In the genomic region with DNA sequence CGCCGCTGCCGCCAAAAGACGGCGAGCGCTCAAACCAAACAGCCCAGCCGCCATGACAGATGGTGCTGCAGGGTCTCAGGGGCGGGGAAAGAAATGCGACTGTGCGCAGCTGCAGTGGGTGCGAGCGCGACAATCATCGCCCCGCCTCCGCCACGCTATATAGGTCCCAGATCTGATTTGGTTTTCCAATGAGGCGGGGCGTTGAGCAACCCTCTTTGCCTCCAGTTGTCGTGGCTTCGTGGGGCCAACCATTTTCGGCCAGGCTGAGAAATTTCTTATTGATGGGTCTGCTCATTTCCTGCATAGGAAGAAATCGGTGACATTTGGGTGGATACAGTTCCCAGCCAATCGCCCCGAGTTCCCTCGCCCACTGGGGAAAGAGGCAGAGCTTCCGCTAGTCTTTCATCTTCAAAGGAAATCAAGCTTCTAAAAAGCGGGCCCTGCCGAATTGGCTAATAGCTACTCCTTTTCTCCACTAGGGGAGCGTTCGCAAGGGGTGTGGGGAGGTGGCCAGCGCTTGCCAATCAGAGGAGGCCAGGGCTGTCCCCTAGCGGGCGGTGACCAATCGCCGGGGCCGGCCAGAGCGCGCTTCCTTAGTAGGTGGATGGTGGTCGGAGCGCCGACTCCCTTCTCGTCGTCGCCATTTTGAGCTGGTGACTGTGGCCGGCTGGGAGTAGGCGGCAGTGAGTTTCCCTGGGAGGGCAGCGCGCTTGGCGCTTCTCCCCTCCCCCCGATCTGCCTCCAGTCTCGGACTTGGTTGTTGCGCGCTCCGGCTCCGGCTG, we compare ENCODE assay signal across 8 cellular contexts. TPM values are rescaled to one million over a fixed set of nuclear protein-coding genes. Genes with fewer than 3 reads are reported as not detected.
DNase-seq lines count a peak whose midpoint lies in the region; ATAC-seq and TF ChIP-seq lines count a peak whose summit lies in the region.

NDUFB11 (minus strand) TSS at position 77 of the 782 bp plus-strand sequence; CDS start at position 54, 23 bp downstream.
A gene with protein sequence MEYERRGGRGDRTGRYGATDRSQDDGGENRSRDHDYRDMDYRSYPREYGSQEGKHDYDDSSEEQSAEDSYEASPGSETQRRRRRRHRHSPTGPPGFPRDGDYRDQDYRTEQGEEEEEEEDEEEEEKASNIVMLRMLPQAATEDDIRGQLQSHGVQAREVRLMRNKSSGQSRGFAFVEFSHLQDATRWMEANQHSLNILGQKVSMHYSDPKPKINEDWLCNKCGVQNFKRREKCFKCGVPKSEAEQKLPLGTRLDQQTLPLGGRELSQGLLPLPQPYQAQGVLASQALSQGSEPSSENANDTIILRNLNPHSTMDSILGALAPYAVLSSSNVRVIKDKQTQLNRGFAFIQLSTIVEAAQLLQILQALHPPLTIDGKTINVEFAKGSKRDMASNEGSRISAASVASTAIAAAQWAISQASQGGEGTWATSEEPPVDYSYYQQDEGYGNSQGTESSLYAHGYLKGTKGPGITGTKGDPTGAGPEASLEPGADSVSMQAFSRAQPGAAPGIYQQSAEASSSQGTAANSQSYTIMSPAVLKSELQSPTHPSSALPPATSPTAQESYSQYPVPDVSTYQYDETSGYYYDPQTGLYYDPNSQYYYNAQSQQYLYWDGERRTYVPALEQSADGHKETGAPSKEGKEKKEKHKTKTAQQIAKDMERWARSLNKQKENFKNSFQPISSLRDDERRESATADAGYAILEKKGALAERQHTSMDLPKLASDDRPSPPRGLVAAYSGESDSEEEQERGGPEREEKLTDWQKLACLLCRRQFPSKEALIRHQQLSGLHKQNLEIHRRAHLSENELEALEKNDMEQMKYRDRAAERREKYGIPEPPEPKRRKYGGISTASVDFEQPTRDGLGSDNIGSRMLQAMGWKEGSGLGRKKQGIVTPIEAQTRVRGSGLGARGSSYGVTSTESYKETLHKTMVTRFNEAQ (plus strand): TSS at position 596 of the 782 bp plus-strand sequence. CDS start 2,261 bp downstream, outside the sequence.

- H2AFZ ChIP-seq in GM23248: peak within 1 kb of the TSS; percentile 89

- peaks cover 0 to 4% (median 0%) of the 10 kb centered on the region in 7 donors for H3K9me3 Mint-ChIP-seq in naive B cell
- no peaks in the 10 kb centered on the region for H3K9me3 Mint-ChIP-seq in stimulated activated memory B cell treated with anti-CD40 and anti-IgM and Interleukin-4, amounts not matched to agents 10 μg/mL and 1 μg/mL and 100 μg/mL, for 72 hours

- H4K20me1 ChIP-seq in GM23248 (ENCODE audit: insufficient read depth): no peaks in the 10 kb centered on the region; the same call in 1 of the 2 replicates

- H3F3A ChIP-seq in GM23248 (ENCODE audit: insufficient read depth): no peaks in the 10 kb centered on the region

- TF ChIP-seq CTCF in esophagus squamous epithelium (IDR thresholded peaks at IDR 0.05): peak; percentile 31 to 87 (median 78)

- H3K79me2 ChIP-seq in GM23248 (ENCODE audit: insufficient read depth): peaks cover 55% of the 10 kb centered on the region

- H3K4me1 ChIP-seq in GM23248 (ENCODE audit: insufficient read depth): no peaks in the 10 kb centered on the region; the same call in none of the 2 replicates
- peaks cover 0 to 35% (median 19%) of the 10 kb centered on the region in 3 donors for H3K4me1 ChIP-seq in esophagus squamous epithelium

- H3K9me3 ChIP-seq in GM23248 (ENCODE audit: low read depth) (no peaks in the 10 kb centered on the region), esophagus squamous epithelium (no peaks in the 10 kb centered on the region)

- in situ Hi-C loops in GM23248 (cut with MboI): no loop called here

- H3K9ac ChIP-seq in GM23248: peak within 1 kb of the TSS; percentile 100

- H3K27me3 ChIP-seq in GM23248 (replicated peaks; ENCODE audit: insufficient read depth): no peaks in the 10 kb centered on the region
- no peaks in the 10 kb centered on the region for H3K27me3 ChIP-seq in esophagus squamous epithelium

- peak in 3 of 4 donors; percentile 43 to 78 (median 56) for TF ChIP-seq POLR2A in esophagus squamous epithelium (IDR thresholded peaks at IDR 0.05)

- H3K4me3 ChIP-seq in GM23248: peak within 1 kb of the TSS; percentile 97
- peak within 1 kb of the TSS; percentile 69 to 78 (median 70) for H3K4me3 ChIP-seq in esophagus squamous epithelium

- no peaks in the 10 kb centered on the region for H3K9me2 ChIP-seq in GM23248 (ENCODE audit: insufficient read depth)

- peak within 1 kb of the TSS; percentile 94 to 99 (median 98) for H3K4me3 Mint-ChIP-seq in naive B cell
- H3K4me3 Mint-ChIP-seq in stimulated activated memory B cell treated with anti-CD40 and anti-IgM and Interleukin-4, amounts not matched to agents 10 μg/mL and 1 μg/mL and 100 μg/mL, for 72 hours: peak within 1 kb of the TSS; percentile 99

- peak within 1 kb of the TSS; percentile 96 to 99 (median 98) for H3K27ac Mint-ChIP-seq in naive B cell
- peak within 1 kb of the TSS; percentile 99 for H3K27ac Mint-ChIP-seq in stimulated activated memory B cell treated with anti-CD40 and anti-IgM and Interleukin-4, amounts not matched to agents 10 μg/mL and 1 μg/mL and 100 μg/mL, for 72 hours

- H3K4me2 ChIP-seq in GM23248 (ENCODE audit: unreplicated experiment): peak within 1 kb of the TSS; percentile 90

- peaks cover 0 to 8% of the 10 kb centered on the region in 2 donors for H3K36me3 Mint-ChIP-seq in naive B cell
- H3K36me3 Mint-ChIP-seq in stimulated activated memory B cell treated with anti-CD40 and anti-IgM and Interleukin-4, amounts not matched to agents 10 μg/mL and 1 μg/mL and 100 μg/mL, for 72 hours: peaks cover 26% of the 10 kb centered on the region

- H3K27ac ChIP-seq in GM23248 (peak within 1 kb of the TSS; percentile 91), esophagus squamous epithelium (peak within 1 kb of the TSS; percentile 92 to 97 (median 96))

- intact Hi-C loops in esophagus squamous epithelium (cut with DNase I): no loop called here

- 1% methylated on average over 24 to 26 of the region's 56 CpGs for WGBS in GM23248 (ENCODE audit: low coverage in 1 of 2, low lambda C conversion rate in 2 of 2, missing lambda C conversion rate in 2 of 2), 2 experiments
- 20% methylated on average over 3 of the region's 56 CpGs; no CpG with 5 or more reads in 1 of the 2 donors for WGBS in esophagus squamous epithelium, 2 donors

- peak; percentile 86 to 89 for ATAC-seq in naive B cell (ENCODE audit: low read depth in 2 of 2)
- peak; percentile 98 for ATAC-seq in stimulated activated memory B cell treated with anti-CD40 and anti-IgM and Interleukin-4, amounts not matched to agents 10 μg/mL and 1 μg/mL and 100 μg/mL, for 72 hours

- peaks cover 0 to 5% (median 0%) of the 10 kb centered on the region in 3 donors for H3K27me3 Mint-ChIP-seq in naive B cell
- H3K27me3 Mint-ChIP-seq in stimulated activated memory B cell treated with anti-CD40 and anti-IgM and Interleukin-4, amounts not matched to agents 10 μg/mL and 1 μg/mL and 100 μg/mL, for 72 hours: no peaks in the 10 kb centered on the region

- peaks cover 24 to 36% (median 26%) of the 10 kb centered on the region in 3 donors for H3K4me1 Mint-ChIP-seq in naive B cell
- peaks cover 36% of the 10 kb centered on the region for H3K4me1 Mint-ChIP-seq in stimulated activated memory B cell treated with anti-CD40 and anti-IgM and Interleukin-4, amounts not matched to agents 10 μg/mL and 1 μg/mL and 100 μg/mL, for 72 hours

- H3K36me3 ChIP-seq in GM23248 (ENCODE audit: low read depth): no peaks in the 10 kb centered on the region
- peaks cover 0 to 22% (median 0%) of the 10 kb centered on the region in 3 donors for H3K36me3 ChIP-seq in esophagus squamous epithelium

- peak; percentile 95 for DNase-seq in EH (ENCODE audit: low read depth)
- peak; percentile 95 for DNase-seq in GM23248
- DNase-seq in Kasumi-1 (lab: John Stamatoyannopoulos, UW): peak; percentile 84 to 86
- peak; percentile 93 for DNase-seq in RKO (ENCODE audit: low spot score)
- peak; percentile 80 for DNase-seq in activated T-helper 1 cell treated with Interleukin-2 at 50 U/mL for 16 hours (ENCODE audit: low read depth)
- DNase-seq in esophagus squamous epithelium (lab: John Stamatoyannopoulos, UW): peak; percentile 43
- peak; percentile 89 for DNase-seq in naive B cell

RNA-seq across cellular contexts. Expression of gene NDUFB11, which starts in this region (rescaled TPM):
- 41.7 and 45.7 TPM in 2 replicates for total RNA-seq in GM23248 (2014; rRNA removed; shearing (Covaris generic))
- polyA plus RNA-seq in GM23248 (2016; fragmentation: Nextera tagmentation; extraction: Ambion mirVana) (123 and 125 TPM in 2 replicates), naive B cell (ENCODE audit: low read depth in 6 of 6) (100 to 1,000 TPM; 135 to 163 (median 144) TPM)
- 10 to 100 TPM; 41.4 to 74.6 (median 59.8) TPM for total RNA-seq in esophagus squamous epithelium

RNA-seq across cellular contexts. Expression of the second gene that starts in this region (rescaled TPM):
- total RNA-seq in GM23248 (2014; rRNA removed; shearing (Covaris generic)): 40.1 and 40.5 TPM in 2 replicates
- polyA plus RNA-seq in GM23248 (2016; fragmentation: Nextera tagmentation; extraction: Ambion mirVana) (28.4 and 30.6 TPM in 2 replicates), naive B cell (ENCODE audit: low read depth in 6 of 6) (10 to 100 TPM; 11.4 to 33.9 (median 22.1) TPM)
- 10 to 100 TPM; 28.1 to 35.6 (median 28.6) TPM for total RNA-seq in esophagus squamous epithelium

Comparison
In these comparisons a context has a peak if more than half of its experiments do, and no peak if none do; other contexts are left out.
1. Peak in every context shown above with its lines: DNase-seq, ATAC-seq, H3K4me3 ChIP-seq and H3K27ac ChIP-seq.
2. DNase-seq: peak in every context shown above with its lines; median percentile 95 in EH; 95 in GM23248; 93 in RKO; 89 in naive B cell; 85 in Kasumi-1; 80 in activated T-helper 1 cell treated with Interleukin-2 at 50 U/mL for 16 hours; 43 in esophagus squamous epithelium.